In genomic region chr5:168375214-168375613, GRCh38 we compare ENCODE assay signal across 6 cellular contexts.
"Had no signal": no experiment of that assay in that cellular context is flagged by ENCODE, and none has a peak within 500 bp of the region (broad histone marks: within the 10 kb centered on the region; RNA-seq: fewer than 3 reads in every experiment).

No MANE protein-coding gene starts in this region.

- H2AFZ ChIP-seq: GM23338 had no signal

- H3K4me3 ChIP-seq: GM23338 had no signal

- DNase-seq: H9, KBM-7 had no signal

- FAIRE-seq: H1, H54, HTR-8/SVneo had no signal

- H3K4me2 ChIP-seq: GM23338 had no signal

- ATAC-seq: GM23338 had no signal
